In genomic region chr1:167880570-167880969, GRCh38 we compare ENCODE assay signal across 23 cellular contexts. TPM values are rescaled to one million over a fixed set of nuclear protein-coding genes. Genes with fewer than 3 reads are reported as not detected.
DNase-seq lines count a peak whose midpoint lies in the region; ATAC-seq and TF ChIP-seq lines count a peak whose summit lies in the region.
"Had no signal": no experiment of that assay in that cellular context is flagged by ENCODE, and none has a peak within 500 bp of the region (broad histone marks: within the 10 kb centered on the region; RNA-seq: fewer than 3 reads in every experiment).

No MANE protein-coding gene starts in this region.

- H3F3A ChIP-seq in SK-N-SH (replicated peaks; ENCODE audit: insufficient read depth) (peaks cover 15% of the 10 kb centered on the region), GM23248 (ENCODE audit: insufficient read depth) (peaks cover 16% of the 10 kb centered on the region; the same call in 1 of the 2 replicates)

- no peak overlapping the region for H3K56ac ChIP-seq in IMR-90 (ENCODE audit: extremely low read depth, insufficient read depth, low read length)

- H3K4me1 ChIP-seq in IMR-90 (ENCODE audit: control insufficient read depth, insufficient read depth, low read length) (peaks cover 10% of the 10 kb centered on the region), SK-N-SH (ENCODE audit: control insufficient read depth in 1 of 2, insufficient read depth in 2 of 2, low read depth in 1 of 2, low read length in 1 of 2) (peaks cover 0 to 15% of the 10 kb centered on the region in 2 experiments; a peak in 1 of 4 replicates), osteoblast (ENCODE audit: insufficient read depth, low read length) (peaks cover 21% of the 10 kb centered on the region), GM23248 (ENCODE audit: insufficient read depth) (peaks cover 17% of the 10 kb centered on the region)
- H3K4me1 ChIP-seq: esophagus muscularis mucosa, testis, vagina had no signal

- peak overlapping the region; percentile 21; the same call in 1 of the 2 replicates for H2AK5ac ChIP-seq in IMR-90 (ENCODE audit: low read depth, low read length)

- no CpG with 5 or more reads among the region's 3 CpGs for WGBS in IMR-90 (ENCODE audit: extremely low coverage in 2 of 2, insufficient read length in 1 of 2), 2 experiments
- 92% methylated on average over 3 of the region's 3 CpGs for WGBS in SK-N-SH (ENCODE audit: low lambda C conversion rate)
- WGBS in GM23248 (ENCODE audit: low coverage in 1 of 2, low lambda C conversion rate in 2 of 2, missing lambda C conversion rate in 2 of 2), 2 experiments, result 94% methylated on average over 3 of the region's 3 CpGs

- H3K4me3 ChIP-seq in IMR-90 (ENCODE audit: insufficient read depth, low read depth, low read length), result no peak overlapping the region
- H3K4me3 ChIP-seq in SK-N-SH (ENCODE audit: low read depth in 2 of 2, low read length in 1 of 2), result no peak overlapping the region
- no peak overlapping the region for H3K4me3 ChIP-seq in fibroblast of pulmonary artery (replicated peaks; ENCODE audit: low read depth, low read length)
- no peak overlapping the region for H3K4me3 ChIP-seq in osteoblast (ENCODE audit: insufficient read depth, low read length)
- H3K4me3 ChIP-seq in GM23248, result no peak overlapping the region
- H3K4me3 ChIP-seq: esophagus muscularis mucosa, testis, vagina had no signal

- no peaks in the 10 kb centered on the region for H4K20me1 ChIP-seq in IMR-90 (ENCODE audit: insufficient read depth, low read length)
- no peaks in the 10 kb centered on the region for H4K20me1 ChIP-seq in SK-N-SH (ENCODE audit: insufficient read depth)
- H4K20me1 ChIP-seq in osteoblast (ENCODE audit: insufficient read depth, low read length), result no peaks in the 10 kb centered on the region
- H4K20me1 ChIP-seq in GM23248 (ENCODE audit: insufficient read depth), result no peaks in the 10 kb centered on the region

- H4K8ac ChIP-seq in IMR-90 (ENCODE audit: low read depth in 2 of 2, low read length in 2 of 2), result 0 out of 4 replicates have a peak overlapping the region, but pooled peaks of 1 of the 2 experiments have one; percentile 27

- H3K9me1 ChIP-seq in IMR-90 (ENCODE audit: insufficient read depth, low read length), result peaks cover 3% of the 10 kb centered on the region

- in situ Hi-C loops in IMR-90 (cut with MboI; ENCODE audit: low sequenced_read_pairs) (no loop called here), GM23248 (cut with MboI) (no loop called here)

- no peak overlapping the region for H2AK9ac ChIP-seq in IMR-90 (replicated peaks; ENCODE audit: low read depth, low read length, poor library complexity)

- H3K9me3 ChIP-seq in IMR-90 (ENCODE audit: control insufficient read depth, insufficient read depth, low read length) (no peaks in the 10 kb centered on the region), SK-N-SH (no peaks in the 10 kb centered on the region), osteoblast (ENCODE audit: low read depth, low read length) (no peaks in the 10 kb centered on the region), GM23248 (ENCODE audit: low read depth) (no peaks in the 10 kb centered on the region)
- H3K9me3 ChIP-seq: esophagus muscularis mucosa, testis, vagina had no signal

- no peak overlapping the region for H3K23ac ChIP-seq in IMR-90 (ENCODE audit: low read depth, low read length)

- no peak overlapping the region for H3K27ac ChIP-seq in IMR-90 (ENCODE audit: insufficient read depth, low read length)
- H3K27ac ChIP-seq in SK-N-SH (ENCODE audit: low read depth in 2 of 2, low read length in 1 of 2), result peak overlapping the region in 1 of 2 experiments; percentile 50; a peak in 2 of 4 replicates
- peak overlapping the region; percentile 41 for H3K27ac ChIP-seq in osteoblast (ENCODE audit: low read depth, low read length)
- H3K27ac ChIP-seq in GM23248, result no peak overlapping the region
- H3K27ac ChIP-seq: esophagus muscularis mucosa, testis, vagina had no signal

- CTCF ChIA-PET in IMR-90 (lab: Yijun Ruan, JAX), result no interaction called here
- CTCF ChIA-PET in SK-N-SH (lab: Yijun Ruan, JAX), result no interaction called here

- TF ChIP-seq RAD21 in IMR-90 (IDR thresholded peaks at IDR 0.05; ENCODE audit: low read length) (no peak), SK-N-SH (IDR thresholded peaks at IDR 0.05; ENCODE audit: low read length) (no peak)

- no peak overlapping the region for H2BK5ac ChIP-seq in IMR-90 (ENCODE audit: low read depth, low read length, poor library complexity, severe bottlenecking)

- ATAC-seq in IMR-90 (ENCODE audit: low read depth) (peak; percentile 55), HG02870 (IDR thresholded peaks at IDR 0.05; ENCODE audit: unreplicated experiment) (no peak)
- ATAC-seq: activated CD8-positive, alpha-beta T cell treated with anti-CD3 and anti-CD28 coated beads, Interleukin-2, amount 10 ng/mL, durations not matched to agents 7 days and 5 days; Panc1; T-cell had no signal

- DNase-seq in IMR-90, result peak; percentile 17
- no peak for DNase-seq in SK-N-SH
- peak; percentile 14 for DNase-seq in fibroblast of pulmonary artery (ENCODE audit: low read depth)
- no peak for DNase-seq in osteoblast (ENCODE audit: insufficient read length, low spot score, missing footprints)
- no peak for DNase-seq in activated CD4-positive, alpha-beta T cell treated with anti-CD3 and anti-CD28 coated beads, Interleukin-2, amount 50 U/mL, for 1 hour
- no peak for DNase-seq in GM23248
- DNase-seq: activated CD4-positive, CD25-positive, alpha-beta regulatory T cell treated with anti-CD3 and anti-CD28 coated beads, Interleukin-2, amount 50 U/mL, for 72 hours; activated CD8-positive, alpha-beta T cell treated with anti-CD3 and anti-CD28 coated beads, Interleukin-2, amount 10 ng/mL, durations not matched to agents 7 days and 5 days; activated gamma-delta T cell; activated T-cell treated with anti-CD3 and anti-CD28 coated beads for 4 hours; cortex of kidney; NCI-H146; NCI-H510A treated with DMSO at 0.1 percent for 48 hours; NK-92 treated with Interleukin-12 subunit alpha and Interleukin-12 subunit beta, amount 100 ng/mL, for 24 hours; stimulated activated CD4-positive, alpha-beta T cell treated with anti-CD3 and anti-CD28 coated beads, Interleukin-4, amount 100 ng/mL, for 24 hours; stimulated activated naive CD4-positive, alpha-beta T cell; T-cell; testis had no signal

- H3K79me2 ChIP-seq in SK-N-SH (ENCODE audit: insufficient read depth), result no peaks in the 10 kb centered on the region
- no peaks in the 10 kb centered on the region for H3K79me2 ChIP-seq in osteoblast (ENCODE audit: insufficient read depth, low read length)
- H3K79me2 ChIP-seq in GM23248 (ENCODE audit: insufficient read depth), result no peaks in the 10 kb centered on the region

- TF ChIP-seq EP300 in SK-N-SH (IDR thresholded peaks at IDR 0.05; ENCODE audit: borderline replicate concordance in 1 of 2, low read depth in 1 of 2, low read length in 1 of 2), result no peak

- peak overlapping the region; percentile 2 for H2AFZ ChIP-seq in IMR-90 (replicated peaks; ENCODE audit: low read length, poor library complexity)
- H2AFZ ChIP-seq in SK-N-SH (ENCODE audit: low read depth), result no peak overlapping the region; the same call in none of the 2 replicates
- H2AFZ ChIP-seq in osteoblast (ENCODE audit: low read length), result no peak overlapping the region
- H2AFZ ChIP-seq in GM23248, result no peak overlapping the region

- H3K9ac ChIP-seq in IMR-90 (ENCODE audit: low read depth, low read length) (no peak overlapping the region), SK-N-SH (no peak overlapping the region), GM23248 (no peak overlapping the region)

- H3K9me2 ChIP-seq in SK-N-SH (0 out of 2 replicates have a peak, but pooled peaks cover 2% of the 10 kb centered on the region), GM23248 (ENCODE audit: insufficient read depth) (no peaks in the 10 kb centered on the region)

- H3K4me2 ChIP-seq in IMR-90 (ENCODE audit: low read depth, low read length) (no peak overlapping the region), SK-N-SH (0 out of 2 replicates have a peak overlapping the region, but pooled peaks have one; percentile 24), osteoblast (ENCODE audit: insufficient read depth, low read length) (peak overlapping the region; percentile 9), GM23248 (ENCODE audit: unreplicated experiment) (no peak overlapping the region)

- peak overlapping the region; percentile 45; the same call in 1 of the 2 replicates for H2BK20ac ChIP-seq in IMR-90 (ENCODE audit: low read depth, low read length)

- H3K4ac ChIP-seq in IMR-90 (ENCODE audit: low read depth, low read length), result peak overlapping the region; percentile 17; the same call in 1 of the 2 replicates

- no peaks in the 10 kb centered on the region for H3K79me1 ChIP-seq in IMR-90 (ENCODE audit: low read depth in 1 of 2, low read length in 2 of 2)

- 0 out of 2 replicates have a peak overlapping the region, but pooled peaks have one; percentile 0 for H2BK120ac ChIP-seq in IMR-90 (ENCODE audit: low read depth, low read length)

- no peak for TF ChIP-seq CTCF in IMR-90 (conservative IDR thresholded peaks at IDR 0.05; ENCODE audit: low read depth, low read length)
- TF ChIP-seq CTCF in SK-N-SH (IDR thresholded peaks at IDR 0.05), result no peak
- no peak for TF ChIP-seq CTCF in fibroblast of pulmonary artery (IDR thresholded peaks at IDR 0.05; ENCODE audit: low read length, missing control alignments)
- TF ChIP-seq CTCF in osteoblast (IDR thresholded peaks at IDR 0.05; ENCODE audit: extremely low read depth, low read depth, low read length), result no peak

- intact Hi-C loops in IMR-90 (cut with micrococcal nuclease), result no loop called here

- dilution Hi-C loops in IMR-90 (cut with HindIII; ENCODE audit: low sequenced_read_pairs, unreplicated experiment), result no loop called here

- no TSS peak for BruUV-seq in IMR-90 (replicated peaks; lab: Mats Ljungman, UMichigan)

- no peak for TF ChIP-seq POLR2A in IMR-90 (IDR thresholded peaks at IDR 0.05; ENCODE audit: low read depth, low read length)

- no peak overlapping the region for H3K18ac ChIP-seq in IMR-90 (ENCODE audit: low read depth, low read length)

- no peak overlapping the region for H4K91ac ChIP-seq in IMR-90 (ENCODE audit: insufficient read depth, low read depth, low read length)

- POLR2A ChIA-PET in IMR-90 (lab: Charles Lee; ENCODE audit: unreplicated experiment), result no interaction called here
- POLR2A ChIA-PET in SK-N-SH (lab: Yijun Ruan, JAX), result no interaction called here

- peak overlapping the region; percentile 26 for H3K14ac ChIP-seq in IMR-90 (replicated peaks; ENCODE audit: low read depth, low read length)

- no peak overlapping the region for H4K5ac ChIP-seq in IMR-90 (ENCODE audit: low read depth, low read length)

- H3K27me3 ChIP-seq in IMR-90 (ENCODE audit: control insufficient read depth, insufficient read depth, low read length) (no peaks in the 10 kb centered on the region), SK-N-SH (ENCODE audit: insufficient read depth) (no peaks in the 10 kb centered on the region), osteoblast (ENCODE audit: insufficient read depth, low read length) (no peaks in the 10 kb centered on the region), GM23248 (replicated peaks; ENCODE audit: insufficient read depth) (no peaks in the 10 kb centered on the region)
- H3K27me3 ChIP-seq: esophagus muscularis mucosa, testis, vagina had no signal

- H3K36me3 ChIP-seq in IMR-90 (ENCODE audit: control insufficient read depth, insufficient read depth, low read length) (no peaks in the 10 kb centered on the region), SK-N-SH (replicated peaks in 1 of 2; ENCODE audit: control insufficient read depth in 1 of 2, insufficient read depth in 2 of 2, low read length in 1 of 2) (no peaks in the 10 kb centered on the region), osteoblast (ENCODE audit: insufficient read depth, low read length) (no peaks in the 10 kb centered on the region), GM23248 (ENCODE audit: low read depth) (no peaks in the 10 kb centered on the region)
- H3K36me3 ChIP-seq: esophagus muscularis mucosa, vagina had no signal

- no peak overlapping the region; the same call in 2 of the 3 replicates for H2BK15ac ChIP-seq in IMR-90 (ENCODE audit: low read depth, low read length)

RNA-seq across cellular contexts. Expression of gene ADCY10, which starts 33.4 kb away (rescaled TPM):
- under 0.01 TPM in 2 replicates for total RNA-seq in IMR-90 (2012; rRNA removed)
- polyA plus RNA-seq in IMR-90 (2012; rRNA removed), result 0.03 and 0.19 TPM in 2 replicates
- 0.03 TPM in 1 of 2 replicates, not detected in the other for polyA plus RNA-seq in IMR-90 (2012; cell fraction: cytosol; rRNA removed)
- polyA plus RNA-seq in IMR-90 (2012; cell fraction: nucleus; rRNA removed; ENCODE audit: low replicate concordance), result 0.07 and 0.21 TPM in 2 replicates
- polyA plus RNA-seq in SK-N-SH (2012; rRNA removed), result 0.10 and 0.15 TPM in 2 replicates
- 0.01 and 0.07 TPM in 2 replicates for polyA plus RNA-seq in SK-N-SH (2012; cell fraction: cytosol; rRNA removed)
- 0.12 and 0.18 TPM in 2 replicates for polyA plus RNA-seq in SK-N-SH (2012; cell fraction: nucleus; rRNA removed)
- total RNA-seq in osteoblast, result 0.29 and 0.36 TPM in 2 replicates
- total RNA-seq in GM23248 (2014; rRNA removed; shearing (Covaris generic)), result 0.11 TPM in 1 of 2 replicates, not detected in the other
- 0.11 TPM in 1 of 2 replicates, not detected in the other for polyA plus RNA-seq in GM23248 (2016; fragmentation: Nextera tagmentation; extraction: Ambion mirVana)
- total RNA-seq: activated CD8-positive, alpha-beta T cell treated with anti-CD3 and anti-CD28 coated beads, Interleukin-2, amount 10 ng/mL, durations not matched to agents 7 days and 5 days; kidney epithelial cell; vagina had no signal

RNA-seq across cellular contexts. Expression of gene DCAF6, which starts 55.9 kb away (rescaled TPM):
- total RNA-seq in IMR-90 (2012; rRNA removed), result 74.7 and 88.7 TPM in 2 replicates
- 50.1 and 60.4 TPM in 2 replicates for polyA plus RNA-seq in IMR-90 (2012; rRNA removed)
- 12.7 and 40.0 TPM in 2 replicates for polyA plus RNA-seq in IMR-90 (2012; cell fraction: cytosol; rRNA removed)
- 6.0 and 46.7 TPM in 2 replicates for polyA plus RNA-seq in IMR-90 (2012; cell fraction: nucleus; rRNA removed; ENCODE audit: low replicate concordance)
- 31.3 and 46.1 TPM in 2 replicates for polyA plus RNA-seq in SK-N-SH (2012; rRNA removed)
- polyA plus RNA-seq in SK-N-SH (2012; cell fraction: cytosol; rRNA removed), result 50.7 and 65.5 TPM in 2 replicates
- polyA plus RNA-seq in SK-N-SH (2012; cell fraction: nucleus; rRNA removed), result 20.4 and 36.3 TPM in 2 replicates
- 91.6 and 102 TPM in 2 replicates for total RNA-seq in osteoblast
- total RNA-seq in GM23248 (2014; rRNA removed; shearing (Covaris generic)), result 56.0 and 63.4 TPM in 2 replicates
- polyA plus RNA-seq in GM23248 (2016; fragmentation: Nextera tagmentation; extraction: Ambion mirVana), result 94.1 and 99.6 TPM in 2 replicates

RNA-seq across cellular contexts. Expression of gene MPC2, which starts 56.3 kb away (rescaled TPM):
- 35.0 and 56.7 TPM in 2 replicates for total RNA-seq in IMR-90 (2012; rRNA removed)
- polyA plus RNA-seq in IMR-90 (2012; rRNA removed), result 40.9 and 42.9 TPM in 2 replicates
- polyA plus RNA-seq in IMR-90 (2012; cell fraction: cytosol; rRNA removed), result 25.6 and 27.4 TPM in 2 replicates
- polyA plus RNA-seq in IMR-90 (2012; cell fraction: nucleus; rRNA removed; ENCODE audit: low replicate concordance), result 7.5 and 13.7 TPM in 2 replicates
- polyA plus RNA-seq in SK-N-SH (2012; rRNA removed), result 15.9 and 21.0 TPM in 2 replicates
- polyA plus RNA-seq in SK-N-SH (2012; cell fraction: cytosol; rRNA removed), result 25.5 and 33.9 TPM in 2 replicates
- 7.0 and 8.0 TPM in 2 replicates for polyA plus RNA-seq in SK-N-SH (2012; cell fraction: nucleus; rRNA removed)
- 34.7 and 54.8 TPM in 2 replicates for total RNA-seq in osteoblast
- total RNA-seq in GM23248 (2014; rRNA removed; shearing (Covaris generic)), result 65.5 and 93.8 TPM in 2 replicates
- polyA plus RNA-seq in GM23248 (2016; fragmentation: Nextera tagmentation; extraction: Ambion mirVana), result 188 TPM in 2 replicates

Comparison
In these comparisons a context has a peak if more than half of its experiments do, and no peak if none do; other contexts are left out.
1. DNase-seq: peak in IMR-90 (single experiment) and fibroblast of pulmonary artery (single experiment); none in SK-N-SH (single experiment), osteoblast (single experiment), activated CD4-positive, alpha-beta T cell treated with anti-CD3 and anti-CD28 coated beads, Interleukin-2, amount 50 U/mL, for 1 hour (single experiment) and GM23248 (single experiment).
2. H3K4me2 ChIP-seq: peak in SK-N-SH (single experiment) and osteoblast (single experiment); none in IMR-90 (single experiment) and GM23248 (single experiment).